In the genomic region with DNA sequence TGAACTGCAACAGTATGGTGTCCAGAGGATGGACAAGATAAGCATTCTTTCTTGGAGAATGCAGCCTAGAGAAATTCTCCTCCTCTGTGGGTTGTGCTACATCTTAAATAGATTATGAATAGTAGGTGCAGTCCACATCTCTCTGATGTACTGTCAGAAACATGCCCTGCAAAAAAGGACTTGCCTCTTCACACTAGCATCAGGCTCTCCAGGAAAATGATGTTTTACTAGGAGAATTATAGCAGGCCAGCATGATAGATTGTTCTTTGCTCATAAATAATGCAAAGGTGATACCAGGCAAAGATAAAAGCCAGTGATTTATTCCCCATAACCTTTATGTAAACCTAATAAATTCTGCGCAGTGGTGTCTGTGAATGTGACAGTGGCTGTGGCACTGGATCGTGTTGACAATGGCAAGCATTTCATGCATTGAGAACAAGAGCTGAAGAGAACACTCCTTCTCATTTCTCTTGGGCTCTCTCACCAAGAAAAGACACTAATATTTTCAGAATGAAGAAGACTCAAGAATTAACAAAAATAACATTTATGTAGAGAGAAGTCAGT, we compare ENCODE assay signal across 24 cellular contexts.
"Had no signal": no experiment of that assay in that cellular context is flagged by ENCODE, and none has a peak within 500 bp of the region (broad histone marks: within the 10 kb centered on the region; RNA-seq: fewer than 3 reads in every experiment).

No MANE protein-coding gene starts in this region.

- ATAC-seq: activated T-cell treated with anti-CD3 and anti-CD28 coated beads, Interleukin-2, amount 50 U/mL, for 72 hours; foreskin keratinocyte; heart left ventricle; left colon; stimulated activated effector memory CD8-positive, alpha-beta T cell treated with anti-CD3 and anti-CD28 coated beads, Interleukin-12 subunit alpha, Interleukin-12 subunit beta, amount 100 ng/mL, for 72 hours had no signal

- DNase-seq: activated CD4-positive, alpha-beta T cell treated with anti-CD3 and anti-CD28 coated beads for 4 hours; activated CD4-positive, alpha-beta T cell treated with anti-CD3 and anti-CD28 coated beads, Interleukin-2, amount 50 U/mL, for 4 hours; activated naive CD4-positive, alpha-beta T cell treated with Interleukin-2 at 50 U/mL for 16 hours; activated T-cell treated with anti-CD3 and anti-CD28 coated beads for 4 hours; activated T-cell treated with anti-CD3 and anti-CD28 coated beads, Interleukin-2, amount 50 U/mL, for 72 hours; anterior cingulate cortex; dermis blood vessel endothelial cell; effector CD4-positive, alpha-beta T cell; foreskin keratinocyte; heart left ventricle; hypothalamus; immature natural killer cell; kidney; left colon; mammary epithelial cell; sigmoid colon; small intestine; stimulated activated CD4-positive, alpha-beta T cell treated with anti-CD3 and anti-CD28 coated beads, Interleukin-4, amount 100 ng/mL, for 24 hours; upper lobe of left lung had no signal

- H3K27ac ChIP-seq: esophagus muscularis mucosa, foreskin keratinocyte, heart left ventricle, neutrophil, sigmoid colon, thoracic aorta, upper lobe of left lung, vagina had no signal

- H3K4me3 ChIP-seq: esophagus muscularis mucosa, heart left ventricle, sigmoid colon, thoracic aorta, upper lobe of left lung, vagina had no signal

- H3K27me3 ChIP-seq: esophagus muscularis mucosa, foreskin keratinocyte, heart left ventricle, neutrophil, sigmoid colon, upper lobe of left lung, vagina had no signal

- H3K9me3 ChIP-seq: esophagus muscularis mucosa, neutrophil, sigmoid colon, thoracic aorta, upper lobe of left lung, vagina had no signal

- H3K36me3 ChIP-seq: esophagus muscularis mucosa, heart left ventricle, neutrophil, sigmoid colon, thoracic aorta, upper lobe of left lung, vagina had no signal

- H3K4me1 ChIP-seq: esophagus muscularis mucosa, foreskin keratinocyte, heart left ventricle, sigmoid colon, upper lobe of left lung, vagina had no signal
